1 cellular context compared by ENCODE assay signal in genomic region chr6:10310826-10311225, GRCh38.
A peak's percentile ranks its signal among the peaks of the same experiment; 100 is the strongest.
TF ChIP-seq lines count a peak whose summit lies in the region.

No MANE protein-coding gene starts in this region.

TF ChIP-seq in HEK293, 187 proteins besides CTCF, POLR2A, EP300 and RAD21 (continued from another document):
- TF ChIP-seq ZBTB44 (tag by site-specific recombination; IDR thresholded peaks at IDR 0.05) (peak; percentile 49; the same call in 1 of the 2 replicates), HIC1 (tag by site-specific recombination; IDR thresholded peaks at IDR 0.05) (peak; percentile 81), SP2 (tag by site-specific recombination; IDR thresholded peaks at IDR 0.05) (0 out of 2 replicates have a peak, but pooled peaks have one; percentile 15), ZNF211 (tag by site-specific recombination; IDR thresholded peaks at IDR 0.05; ENCODE audit: low read depth) (no peak), ZNF843 (tag by site-specific recombination; IDR thresholded peaks at IDR 0.05) (peak; percentile 91), ZNF2 (tag by site-specific recombination; IDR thresholded peaks at IDR 0.05) (0 out of 2 replicates have a peak, but pooled peaks have one; percentile 53), BCL11A (tag by site-specific recombination; IDR thresholded peaks at IDR 0.05; ENCODE audit: low read depth) (peak; percentile 92), ZNF416 (tag by site-specific recombination; IDR thresholded peaks at IDR 0.05) (no peak), ZIC2 (tag by site-specific recombination; IDR thresholded peaks at IDR 0.05) (peak; percentile 15; the same call in 1 of the 2 replicates), ZNF157 (tag by site-specific recombination; IDR thresholded peaks at IDR 0.05) (no peak), ZNF24 (tag by site-specific recombination; IDR thresholded peaks at IDR 0.05) (peak; percentile 73; the same call in 1 of the 2 replicates), MYNN (tag by site-specific recombination; IDR thresholded peaks at IDR 0.05; ENCODE audit: borderline replicate concordance) (no peak), ZNF664 (tag by site-specific recombination; IDR thresholded peaks at IDR 0.05) (peak; percentile 86), PRDM4 (tag by site-specific recombination; IDR thresholded peaks at IDR 0.05) (peak; percentile 75; the same call in 1 of the 2 replicates), TCF7L2 (IDR thresholded peaks at IDR 0.05; ENCODE audit: borderline replicate concordance, low read depth, low read length) (peak; percentile 47; the same call in 1 of the 2 replicates)
- TF ChIP-seq, protein P1, sequence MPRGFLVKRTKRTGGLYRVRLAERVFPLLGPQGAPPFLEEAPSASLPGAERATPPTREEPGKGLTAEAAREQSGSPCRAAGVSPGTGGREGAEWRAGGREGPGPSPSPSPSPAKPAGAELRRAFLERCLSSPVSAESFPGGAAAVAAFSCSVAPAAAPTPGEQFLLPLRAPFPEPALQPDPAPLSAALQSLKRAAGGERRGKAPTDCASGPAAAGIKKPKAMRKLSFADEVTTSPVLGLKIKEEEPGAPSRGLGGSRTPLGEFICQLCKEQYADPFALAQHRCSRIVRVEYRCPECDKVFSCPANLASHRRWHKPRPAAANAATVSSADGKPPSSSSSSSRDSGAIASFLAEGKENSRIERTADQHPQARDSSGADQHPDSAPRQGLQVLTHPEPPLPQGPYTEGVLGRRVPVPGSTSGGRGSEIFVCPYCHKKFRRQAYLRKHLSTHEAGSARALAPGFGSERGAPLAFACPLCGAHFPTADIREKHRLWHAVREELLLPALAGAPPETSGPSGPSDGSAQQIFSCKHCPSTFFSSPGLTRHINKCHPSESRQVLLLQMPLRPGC (tag by site-specific recombination; IDR thresholded peaks at IDR 0.05): peak; percentile 86
- TF ChIP-seq, protein P2, sequence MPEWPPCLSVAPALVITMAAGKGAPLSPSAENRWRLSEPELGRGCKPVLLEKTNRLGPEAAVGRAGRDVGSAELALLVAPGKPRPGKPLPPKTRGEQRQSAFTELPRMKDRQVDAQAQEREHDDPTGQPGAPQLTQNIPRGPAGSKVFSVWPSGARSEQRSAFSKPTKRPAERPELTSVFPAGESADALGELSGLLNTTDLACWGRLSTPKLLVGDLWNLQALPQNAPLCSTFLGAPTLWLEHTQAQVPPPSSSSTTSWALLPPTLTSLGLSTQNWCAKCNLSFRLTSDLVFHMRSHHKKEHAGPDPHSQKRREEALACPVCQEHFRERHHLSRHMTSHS (tag by site-specific recombination; IDR thresholded peaks at IDR 0.05): no peak
- TF ChIP-seq, protein P3, sequence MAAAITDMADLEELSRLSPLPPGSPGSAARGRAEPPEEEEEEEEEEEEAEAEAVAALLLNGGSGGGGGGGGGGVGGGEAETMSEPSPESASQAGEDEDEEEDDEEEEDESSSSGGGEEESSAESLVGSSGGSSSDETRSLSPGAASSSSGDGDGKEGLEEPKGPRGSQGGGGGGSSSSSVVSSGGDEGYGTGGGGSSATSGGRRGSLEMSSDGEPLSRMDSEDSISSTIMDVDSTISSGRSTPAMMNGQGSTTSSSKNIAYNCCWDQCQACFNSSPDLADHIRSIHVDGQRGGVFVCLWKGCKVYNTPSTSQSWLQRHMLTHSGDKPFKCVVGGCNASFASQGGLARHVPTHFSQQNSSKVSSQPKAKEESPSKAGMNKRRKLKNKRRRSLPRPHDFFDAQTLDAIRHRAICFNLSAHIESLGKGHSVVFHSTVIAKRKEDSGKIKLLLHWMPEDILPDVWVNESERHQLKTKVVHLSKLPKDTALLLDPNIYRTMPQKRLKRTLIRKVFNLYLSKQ (tag by site-specific recombination; IDR thresholded peaks at IDR 0.05; ENCODE audit: borderline replicate concordance): no peak
- TF ChIP-seq, protein P4, sequence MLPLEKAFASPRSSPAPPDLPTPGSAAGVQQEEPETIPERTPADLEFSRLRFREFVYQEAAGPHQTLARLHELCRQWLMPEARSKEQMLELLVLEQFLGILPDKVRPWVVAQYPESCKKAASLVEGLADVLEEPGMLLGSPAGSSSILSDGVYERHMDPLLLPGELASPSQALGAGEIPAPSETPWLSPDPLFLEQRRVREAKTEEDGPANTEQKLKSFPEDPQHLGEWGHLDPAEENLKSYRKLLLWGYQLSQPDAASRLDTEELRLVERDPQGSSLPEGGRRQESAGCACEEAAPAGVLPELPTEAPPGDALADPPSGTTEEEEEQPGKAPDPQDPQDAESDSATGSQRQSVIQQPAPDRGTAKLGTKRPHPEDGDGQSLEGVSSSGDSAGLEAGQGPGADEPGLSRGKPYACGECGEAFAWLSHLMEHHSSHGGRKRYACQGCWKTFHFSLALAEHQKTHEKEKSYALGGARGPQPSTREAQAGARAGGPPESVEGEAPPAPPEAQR (tag by site-specific recombination; IDR thresholded peaks at IDR 0.05): no peak
- TF ChIP-seq, protein P5, sequence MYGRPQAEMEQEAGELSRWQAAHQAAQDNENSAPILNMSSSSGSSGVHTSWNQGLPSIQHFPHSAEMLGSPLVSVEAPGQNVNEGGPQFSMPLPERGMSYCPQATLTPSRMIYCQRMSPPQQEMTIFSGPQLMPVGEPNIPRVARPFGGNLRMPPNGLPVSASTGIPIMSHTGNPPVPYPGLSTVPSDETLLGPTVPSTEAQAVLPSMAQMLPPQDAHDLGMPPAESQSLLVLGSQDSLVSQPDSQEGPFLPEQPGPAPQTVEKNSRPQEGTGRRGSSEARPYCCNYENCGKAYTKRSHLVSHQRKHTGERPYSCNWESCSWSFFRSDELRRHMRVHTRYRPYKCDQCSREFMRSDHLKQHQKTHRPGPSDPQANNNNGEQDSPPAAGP (tag by site-specific recombination; IDR thresholded peaks at IDR 0.05): peak; percentile 88
